21 cellular contexts compared by ENCODE assay signal in genomic region chr6:12335717-12336116, GRCh38. TPM values are rescaled to one million over a fixed set of nuclear protein-coding genes. Genes with fewer than 3 reads are reported as not detected.
A peak's percentile ranks its signal among the peaks of the same experiment; 100 is the strongest.
DNase-seq lines count a peak whose midpoint lies in the region; ATAC-seq and TF ChIP-seq lines count a peak whose summit lies in the region.
"Had no signal": no experiment of that assay in that cellular context is flagged by ENCODE, and none has a peak within 500 bp of the region (broad histone marks: within the 10 kb centered on the region; RNA-seq: fewer than 3 reads in every experiment).

No MANE protein-coding gene starts in this region.

- H3K4me3 Mint-ChIP-seq in endothelial cell (ENCODE audit: unreplicated experiment) = no peak overlapping the region
- H3K4me3 Mint-ChIP-seq in stimulated activated memory B cell treated with anti-CD40 and anti-IgM and Interleukin-4, amounts not matched to agents 10 μg/mL and 1 μg/mL and 100 μg/mL, for 72 hours = no peak overlapping the region
- H3K4me3 Mint-ChIP-seq in activated T-cell treated with anti-CD3 and anti-CD28 coated beads, Interleukin-2, amount 50 U/mL, for 4 hours = no peak overlapping the region
- H3K4me3 Mint-ChIP-seq: activated CD8-positive, alpha-beta memory T cell treated with anti-CD3 and anti-CD28 coated beads, Interleukin-2, amount 10 ng/mL, durations not matched to agents 7 days and 5 days; stimulated activated naive CD8-positive, alpha-beta T cell treated with anti-CD3 and anti-CD28 coated beads, Interleukin-15, Interleukin-2, amounts not matched to agents 100 ng/mL and 50 ng/mL, for 24 hours had no signal

- H3K27ac Mint-ChIP-seq in endothelial cell (ENCODE audit: unreplicated experiment) = peak overlapping the region; percentile 65
- no peak overlapping the region for H3K27ac Mint-ChIP-seq in stimulated activated memory B cell treated with anti-CD40 and anti-IgM and Interleukin-4, amounts not matched to agents 10 μg/mL and 1 μg/mL and 100 μg/mL, for 72 hours
- H3K27ac Mint-ChIP-seq: activated CD8-positive, alpha-beta memory T cell treated with anti-CD3 and anti-CD28 coated beads, Interleukin-2, amount 10 ng/mL, durations not matched to agents 7 days and 5 days; stimulated activated naive CD8-positive, alpha-beta T cell treated with anti-CD3 and anti-CD28 coated beads, Interleukin-15, Interleukin-2, amounts not matched to agents 100 ng/mL and 50 ng/mL, for 24 hours had no signal

- H3K4me1 Mint-ChIP-seq in endothelial cell (ENCODE audit: unreplicated experiment) = peaks cover 9% of the 10 kb centered on the region
- H3K4me1 Mint-ChIP-seq in stimulated activated memory B cell treated with anti-CD40 and anti-IgM and Interleukin-4, amounts not matched to agents 10 μg/mL and 1 μg/mL and 100 μg/mL, for 72 hours = peaks cover 19% of the 10 kb centered on the region
- peaks cover 3% of the 10 kb centered on the region for H3K4me1 Mint-ChIP-seq in activated T-cell treated with anti-CD3 and anti-CD28 coated beads, Interleukin-2, amount 50 U/mL, for 4 hours (ENCODE audit: low read depth)
- H3K4me1 Mint-ChIP-seq: activated CD8-positive, alpha-beta memory T cell treated with anti-CD3 and anti-CD28 coated beads, Interleukin-2, amount 10 ng/mL, durations not matched to agents 7 days and 5 days had no signal

- ATAC-seq in GM19395 (IDR thresholded peaks at IDR 0.05; ENCODE audit: unreplicated experiment) (peak; percentile 43), HG03354 (IDR thresholded peaks at IDR 0.05; ENCODE audit: poor library complexity, severe bottlenecking, unreplicated experiment) (peak; percentile 21)
- no peak for ATAC-seq in stimulated activated memory B cell treated with anti-CD40 and anti-IgM and Interleukin-4, amounts not matched to agents 10 μg/mL and 1 μg/mL and 100 μg/mL, for 72 hours
- no peak for ATAC-seq in activated T-cell treated with anti-CD3 and anti-CD28 coated beads, Interleukin-2, amount 50 U/mL, for 4 hours
- ATAC-seq: activated CD8-positive, alpha-beta memory T cell treated with anti-CD3 and anti-CD28 coated beads, Interleukin-2, amount 10 ng/mL, durations not matched to agents 7 days and 5 days had no signal

- TF ChIP-seq CTCF in 22Rv1 (IDR thresholded peaks at IDR 0.05) (peak; percentile 22; the same call in 1 of the 2 replicates), endothelial cell (IDR thresholded peaks at IDR 0.05; ENCODE audit: unreplicated experiment) (no peak)

- no peaks in the 10 kb centered on the region for H3K36me3 Mint-ChIP-seq in endothelial cell (ENCODE audit: low read depth, unreplicated experiment)
- H3K36me3 Mint-ChIP-seq in stimulated activated memory B cell treated with anti-CD40 and anti-IgM and Interleukin-4, amounts not matched to agents 10 μg/mL and 1 μg/mL and 100 μg/mL, for 72 hours = no peaks in the 10 kb centered on the region
- H3K36me3 Mint-ChIP-seq in activated T-cell treated with anti-CD3 and anti-CD28 coated beads, Interleukin-2, amount 50 U/mL, for 4 hours (ENCODE audit: insufficient read depth) = no peaks in the 10 kb centered on the region
- H3K36me3 Mint-ChIP-seq: activated CD8-positive, alpha-beta memory T cell treated with anti-CD3 and anti-CD28 coated beads, Interleukin-2, amount 10 ng/mL, durations not matched to agents 7 days and 5 days had no signal

- peaks cover 2% of the 10 kb centered on the region for H3K27me3 Mint-ChIP-seq in endothelial cell (ENCODE audit: unreplicated experiment)
- no peaks in the 10 kb centered on the region for H3K27me3 Mint-ChIP-seq in stimulated activated memory B cell treated with anti-CD40 and anti-IgM and Interleukin-4, amounts not matched to agents 10 μg/mL and 1 μg/mL and 100 μg/mL, for 72 hours
- no peaks in the 10 kb centered on the region for H3K27me3 Mint-ChIP-seq in activated T-cell treated with anti-CD3 and anti-CD28 coated beads, Interleukin-2, amount 50 U/mL, for 4 hours (ENCODE audit: low read depth)
- H3K27me3 Mint-ChIP-seq: stimulated activated naive CD8-positive, alpha-beta T cell treated with anti-CD3 and anti-CD28 coated beads, Interleukin-15, Interleukin-2, amounts not matched to agents 100 ng/mL and 50 ng/mL, for 24 hours had no signal

- no peak for DNase-seq in endothelial cell (ENCODE audit: low spot score)
- DNase-seq in LoVo (ENCODE audit: low spot score) = no peak
- no peak for DNase-seq in germinal center (ENCODE audit: low spot score)
- no peak for DNase-seq in activated T-cell treated with anti-CD3 and anti-CD28 coated beads, Interleukin-2, amount 50 U/mL, for 4 hours
- DNase-seq: 8988T; activated CD8-positive, alpha-beta memory T cell treated with anti-CD3 and anti-CD28 coated beads, Interleukin-2, amount 10 ng/mL, durations not matched to agents 7 days and 5 days; hippocampal formation; midbrain; NCI-H1092; NCI-H2107; NCI-H526; SK-N-SH; stimulated activated CD4-positive, alpha-beta T cell treated with anti-CD3 and anti-CD28 coated beads, Interleukin-15, amount 100 ng/mL, for 24 hours; upper lobe of left lung had no signal

- H3K27ac ChIP-seq in 22Rv1 = peak overlapping the region; percentile 96
- H3K27ac ChIP-seq: ascending aorta, KMS-11, upper lobe of left lung had no signal

- H3K9me3 Mint-ChIP-seq in endothelial cell (ENCODE audit: unreplicated experiment) = no peaks in the 10 kb centered on the region
- H3K9me3 Mint-ChIP-seq in stimulated activated memory B cell treated with anti-CD40 and anti-IgM and Interleukin-4, amounts not matched to agents 10 μg/mL and 1 μg/mL and 100 μg/mL, for 72 hours = no peaks in the 10 kb centered on the region
- no peaks in the 10 kb centered on the region for H3K9me3 Mint-ChIP-seq in activated T-cell treated with anti-CD3 and anti-CD28 coated beads, Interleukin-2, amount 50 U/mL, for 4 hours
- H3K9me3 Mint-ChIP-seq: stimulated activated naive CD8-positive, alpha-beta T cell treated with anti-CD3 and anti-CD28 coated beads, Interleukin-15, Interleukin-2, amounts not matched to agents 100 ng/mL and 50 ng/mL, for 24 hours had no signal

RNA-seq across cellular contexts. Expression of gene EDN1, which starts 45.6 kb away (rescaled TPM):
- 8.3 TPM for total RNA-seq in endothelial cell (ENCODE audit: unreplicated experiment)
- total RNA-seq in activated T-cell treated with anti-CD3 and anti-CD28 coated beads, Interleukin-2, amount 50 U/mL, for 4 hours = under 1 TPM in 2 of 3 donors, not detected in 1; 0.24 to 0.25 TPM
- total RNA-seq: activated CD8-positive, alpha-beta memory T cell treated with anti-CD3 and anti-CD28 coated beads, Interleukin-2, amount 10 ng/mL, durations not matched to agents 7 days and 5 days had no signal

Comparison
In these comparisons a context has a peak if more than half of its experiments do, and no peak if none do; other contexts are left out.
1. ATAC-seq: peak in GM19395 (single experiment) and HG03354 (single experiment); none in stimulated activated memory B cell treated with anti-CD40 and anti-IgM and Interleukin-4, amounts not matched to agents 10 μg/mL and 1 μg/mL and 100 μg/mL, for 72 hours (single experiment) and activated T-cell treated with anti-CD3 and anti-CD28 coated beads, Interleukin-2, amount 50 U/mL, for 4 hours (0 of 2).